Comparison of ENCODE assay signal across 19 cellular contexts in genomic region chr4:96887857-96888256, GRCh38.
DNase-seq lines count a peak whose midpoint lies in the region; ATAC-seq and TF ChIP-seq lines count a peak whose summit lies in the region.
"Had no signal": no experiment of that assay in that cellular context is flagged by ENCODE, and none has a peak within 500 bp of the region (broad histone marks: within the 10 kb centered on the region; RNA-seq: fewer than 3 reads in every experiment).

No MANE protein-coding gene starts in this region.

- H3K79me2 ChIP-seq in H9 (ENCODE audit: insufficient read depth, low read length): no peaks in the 10 kb centered on the region
- no peaks in the 10 kb centered on the region for H3K79me2 ChIP-seq in osteoblast (ENCODE audit: insufficient read depth, low read length)

- no peaks in the 10 kb centered on the region for H3K36me3 ChIP-seq in osteoblast (ENCODE audit: insufficient read depth, low read length)

- H3K23me2 ChIP-seq in H9 (ENCODE audit: insufficient read length, low read depth, low read length, poor library complexity, severe bottlenecking): no peaks in the 10 kb centered on the region

- H3K9me3 ChIP-seq in H9 (ENCODE audit: control insufficient read depth, low read depth, low read length): no peaks in the 10 kb centered on the region
- H3K9me3 ChIP-seq in osteoblast (ENCODE audit: low read depth, low read length): no peaks in the 10 kb centered on the region

- TF ChIP-seq CTCF in H9 (conservative IDR thresholded peaks at IDR 0.05): no peak
- no peak for TF ChIP-seq CTCF in osteoblast (IDR thresholded peaks at IDR 0.05; ENCODE audit: extremely low read depth, low read depth, low read length)
- no peak for TF ChIP-seq CTCF in RWPE1 (conservative IDR thresholded peaks at IDR 0.05; ENCODE audit: low read depth)

- H4K91ac ChIP-seq in H9 (ENCODE audit: insufficient read length, low read depth, low read length): no peak overlapping the region

- H3K36me3 Mint-ChIP-seq in H9 (ENCODE audit: insufficient read depth in 1 of 3, low read depth in 3 of 3): no peaks in the 10 kb centered on the region
- H3K36me3 Mint-ChIP-seq: CD4-positive, alpha-beta memory T cell had no signal

- H4K20me1 ChIP-seq in H9 (ENCODE audit: control insufficient read depth, insufficient read depth, insufficient read length) (no peaks in the 10 kb centered on the region), osteoblast (ENCODE audit: insufficient read depth, low read length) (no peaks in the 10 kb centered on the region)

- no peak overlapping the region for H3K4me3 ChIP-seq in osteoblast (ENCODE audit: insufficient read depth, low read length)
- H3K4me3 ChIP-seq: GM23248, K562 had no signal

- no peak overlapping the region for H2BK5ac ChIP-seq in H9 (ENCODE audit: insufficient read length, low read length)

- no peaks in the 10 kb centered on the region for H3K27me3 Mint-ChIP-seq in H9 (ENCODE audit: low read depth)
- H3K27me3 Mint-ChIP-seq: B cell; CD4-positive, alpha-beta memory T cell had no signal

- peaks cover 5 to 7% of the 10 kb centered on the region in 2 experiments; a peak in 2 of 4 replicates for H3K4me1 Mint-ChIP-seq in H9
- H3K4me1 Mint-ChIP-seq: B cell; CD4-positive, alpha-beta memory T cell had no signal

- H4K8ac ChIP-seq in H9 (replicated peaks; ENCODE audit: insufficient read length, low read depth, low read length): no peak overlapping the region

- no peak overlapping the region for H3K18ac ChIP-seq in H9 (ENCODE audit: insufficient read length, low read depth, low read length)

- POLR2A ChIA-PET in RWPE1 (lab: Yijun Ruan, JAX; ENCODE audit: low non-redundant PET): no interaction called here

- H4K5ac ChIP-seq in H9 (ENCODE audit: insufficient read length, low read depth, low read length): no peak overlapping the region

- H3K4me1 ChIP-seq in H9 (ENCODE audit: insufficient read depth, low read length) (no peaks in the 10 kb centered on the region), osteoblast (ENCODE audit: insufficient read depth, low read length) (no peaks in the 10 kb centered on the region)

- no peak overlapping the region for H2BK20ac ChIP-seq in H9 (ENCODE audit: low read depth, low read length, poor library complexity, severe bottlenecking)

- H3T11ph ChIP-seq in H9 (ENCODE audit: low read length): no peak overlapping the region

- H3K27me3 ChIP-seq in H9 (ENCODE audit: insufficient read depth, low read length) (no peaks in the 10 kb centered on the region; the same call in 1 of the 2 replicates), osteoblast (ENCODE audit: insufficient read depth, low read length) (no peaks in the 10 kb centered on the region)

- H3K9me3 Mint-ChIP-seq in H9: no peaks in the 10 kb centered on the region

- no peak for ATAC-seq in HG02852 (IDR thresholded peaks at IDR 0.05; ENCODE audit: unreplicated experiment)
- ATAC-seq: K562 had no signal

- no peak overlapping the region for H2AK5ac ChIP-seq in H9 (ENCODE audit: insufficient read length, low read length)

- no peak overlapping the region for H3K14ac ChIP-seq in H9 (ENCODE audit: insufficient read depth, low read length)

- no peak overlapping the region for H3K23ac ChIP-seq in H9 (ENCODE audit: insufficient read length, low read depth, low read length)

- H3K27ac Mint-ChIP-seq in H9: peak overlapping the region in 1 of 3 experiments; percentile 13; a peak in 1 of 7 replicates
- H3K27ac Mint-ChIP-seq: B cell; CD4-positive, alpha-beta memory T cell; HFFc6 had no signal

- H3K4ac ChIP-seq in H9 (ENCODE audit: low read depth, low read length): no peak overlapping the region

- H3K79me1 ChIP-seq in H9 (ENCODE audit: insufficient read depth, low read depth, low read length, poor library complexity, severe bottlenecking): no peaks in the 10 kb centered on the region

- no peak overlapping the region for H3K4me3 Mint-ChIP-seq in H9
- H3K4me3 Mint-ChIP-seq: B cell; CD4-positive, alpha-beta memory T cell; HFFc6 had no signal

- WGBS in H9 (ENCODE audit: extremely low coverage, insufficient read length, low lambda C conversion rate): no CpG with 5 or more reads among the region's 3 CpGs

- H2BK120ac ChIP-seq in H9 (ENCODE audit: low read depth, low read length, poor library complexity, severe bottlenecking): no peak overlapping the region

- DNase-seq in H9: peak; percentile 27
- peak; percentile 1 for DNase-seq in astrocyte of the hippocampus (ENCODE audit: low read depth, low spot score)
- DNase-seq in iPS-NIHi7 (ENCODE audit: extremely low spot score): peak; percentile 37
- peak; percentile 8 for DNase-seq in osteoblast (ENCODE audit: insufficient read length, low spot score, missing footprints)
- DNase-seq in NCI-H345 treated with DMSO at 0.1 percent for 48 hours (lab: John Stamatoyannopoulos, UW; ENCODE audit: unreplicated experiment): no peak
- DNase-seq in RWPE1 (ENCODE audit: low spot score): no peak
- no peak for DNase-seq in NCI-H82 (lab: John Stamatoyannopoulos, UW)
- DNase-seq: C1 segment of cervical spinal cord; CD4-positive, alpha-beta memory T cell; DMS79; EL; GDM1; GM23248; HCEC 1CT; HFFc6 had no signal

- H2AFZ ChIP-seq in H9 (ENCODE audit: low read length): no peak overlapping the region
- no peak overlapping the region for H2AFZ ChIP-seq in osteoblast (ENCODE audit: low read length)
- H2AFZ ChIP-seq: GM23248 had no signal

- H2BK15ac ChIP-seq in H9 (ENCODE audit: low read depth, low read length): no peak overlapping the region

- CTCF ChIA-PET in RWPE1 (lab: Yijun Ruan, JAX): no interaction called here

- H2BK12ac ChIP-seq in H9 (ENCODE audit: insufficient read length, low read depth, low read length): no peak overlapping the region

- no peak overlapping the region for H3K9ac ChIP-seq in H9 (ENCODE audit: extremely low read depth, insufficient read length, low read length)
- H3K9ac ChIP-seq: GM23248 had no signal

- H3K27ac ChIP-seq in H9 (ENCODE audit: insufficient read length, low read depth, low read length) (no peak overlapping the region), osteoblast (ENCODE audit: low read depth, low read length) (no peak overlapping the region), RWPE1 (no peak overlapping the region)
- H3K27ac ChIP-seq: GM23248, HL-60 had no signal

- no peak overlapping the region for H3K4me2 ChIP-seq in H9 (ENCODE audit: insufficient read depth, insufficient read length, low read length)
- H3K4me2 ChIP-seq in osteoblast (ENCODE audit: insufficient read depth, low read length): no peak overlapping the region

- H3K56ac ChIP-seq in H9 (ENCODE audit: insufficient read length, low read depth, low read length): no peak overlapping the region

Comparison
In these comparisons a context has a peak if more than half of its experiments do, and no peak if none do; other contexts are left out.
1. DNase-seq: peak in H9 (single experiment), astrocyte of the hippocampus (single experiment), iPS-NIHi7 (single experiment) and osteoblast (single experiment); none in NCI-H345 treated with DMSO at 0.1 percent for 48 hours (single experiment), RWPE1 (single experiment) and NCI-H82 (single experiment).